ENCODE assay signal across 18 cellular contexts in genomic region chr2:173663835-173664515, GRCh38.
A peak's percentile ranks its signal among the peaks of the same experiment; 100 is the strongest.
DNase-seq lines count a peak whose midpoint lies in the region; ATAC-seq and TF ChIP-seq lines count a peak whose summit lies in the region.
"Had no signal": no experiment of that assay in that cellular context is flagged by ENCODE, and none has a peak within 500 bp of the region (broad histone marks: within the 10 kb centered on the region; RNA-seq: fewer than 3 reads in every experiment).

No MANE protein-coding gene starts in this region.

- H3K27me3 ChIP-seq in H9 (ENCODE audit: insufficient read depth, low read length), result no peaks in the 10 kb centered on the region

- H2AK5ac ChIP-seq in H9 (ENCODE audit: insufficient read length, low read length), result no peak overlapping the region

- CTCF ChIA-PET in HEK293T (lab: Yijun Ruan, JAX), result interaction anchor here (0.7 kb wide), 1 partner anchor 257 kb away, joined by 3 read pairs; no protein-coding TSS in a partner anchor

- POLR2A ChIA-PET in HEK293T (lab: Yijun Ruan, JAX), result no interaction called here

- no peak overlapping the region for H4K5ac ChIP-seq in H9 (ENCODE audit: insufficient read length, low read depth, low read length)

- H3K4ac ChIP-seq in H9 (ENCODE audit: low read depth, low read length), result no peak overlapping the region

- no peak for DNase-seq in H9
- no peak for DNase-seq in HEK293T (ENCODE audit: extremely low spot score)
- DNase-seq in left kidney (ENCODE audit: low read depth, low spot score), result peak; percentile 15
- DNase-seq in nephron progenitor cell, result no peak
- DNase-seq in OCI-M1 (lab: John Stamatoyannopoulos, UW), result no peak
- DNase-seq in activated CD4-positive, CD25-positive, alpha-beta regulatory T cell treated with anti-CD3 and anti-CD28 coated beads, Interleukin-2, amount 50 U/mL, for 72 hours, result no peak
- DNase-seq: C1 segment of cervical spinal cord; Calu3; CD4-positive, alpha-beta memory T cell; COR-L47; DMS153; DND-41; GDM1; GM23248; H7 had no signal

- no peaks in the 10 kb centered on the region for H4K20me1 ChIP-seq in H9 (ENCODE audit: control insufficient read depth, insufficient read depth, insufficient read length)

- H3K4me1 ChIP-seq in H9 (ENCODE audit: insufficient read depth, low read length), result no peaks in the 10 kb centered on the region

- H3K4me3 Mint-ChIP-seq in H9 (no peak overlapping the region), nephron progenitor cell (peak overlapping the region; percentile 8)
- H3K4me3 Mint-ChIP-seq: CD4-positive, alpha-beta memory T cell had no signal

- H4K8ac ChIP-seq in H9 (replicated peaks; ENCODE audit: insufficient read length, low read depth, low read length), result no peak overlapping the region

- H3K18ac ChIP-seq in H9 (ENCODE audit: insufficient read length, low read depth, low read length), result no peak overlapping the region

- H3K4me1 Mint-ChIP-seq in H9 (peaks cover 20 to 24% of the 10 kb centered on the region in 2 experiments), nephron progenitor cell (peaks cover 69% of the 10 kb centered on the region)
- H3K4me1 Mint-ChIP-seq: CD4-positive, alpha-beta memory T cell had no signal

- no peak overlapping the region for H3K4me2 ChIP-seq in H9 (ENCODE audit: insufficient read depth, insufficient read length, low read length)

- H2BK12ac ChIP-seq in H9 (ENCODE audit: insufficient read length, low read depth, low read length), result no peak overlapping the region

- no peaks in the 10 kb centered on the region for H3K9me3 Mint-ChIP-seq in H9
- no peaks in the 10 kb centered on the region for H3K9me3 Mint-ChIP-seq in nephron progenitor cell
- H3K9me3 Mint-ChIP-seq: CD4-positive, alpha-beta memory T cell had no signal

- H3K79me1 ChIP-seq in H9 (ENCODE audit: insufficient read depth, low read depth, low read length, poor library complexity, severe bottlenecking), result no peaks in the 10 kb centered on the region

- H2BK120ac ChIP-seq in H9 (ENCODE audit: low read depth, low read length, poor library complexity, severe bottlenecking), result peak overlapping the region; percentile 72

- no peaks in the 10 kb centered on the region for H3K27me3 Mint-ChIP-seq in H9 (ENCODE audit: low read depth)
- H3K27me3 Mint-ChIP-seq in nephron progenitor cell (ENCODE audit: low read depth, poor library complexity), result peaks cover 15% of the 10 kb centered on the region

- H3K36me3 Mint-ChIP-seq in H9 (ENCODE audit: insufficient read depth in 1 of 3, low read depth in 3 of 3), result no peaks in the 10 kb centered on the region
- no peaks in the 10 kb centered on the region for H3K36me3 Mint-ChIP-seq in nephron progenitor cell (ENCODE audit: low read depth)
- H3K36me3 Mint-ChIP-seq: CD4-positive, alpha-beta memory T cell had no signal

- no peaks in the 10 kb centered on the region for H3K79me2 ChIP-seq in H9 (ENCODE audit: insufficient read depth, low read length)

- no peak overlapping the region for H2AFZ ChIP-seq in H9 (ENCODE audit: low read length)
- H2AFZ ChIP-seq: GM23248 had no signal

- no peak overlapping the region for H2BK15ac ChIP-seq in H9 (ENCODE audit: low read depth, low read length)

- H3K23ac ChIP-seq in H9 (ENCODE audit: insufficient read length, low read depth, low read length), result no peak overlapping the region

- H3K9me3 ChIP-seq in H9 (ENCODE audit: control insufficient read depth, low read depth, low read length), result no peaks in the 10 kb centered on the region

- no peaks in the 10 kb centered on the region for H3K23me2 ChIP-seq in H9 (ENCODE audit: insufficient read length, low read depth, low read length, poor library complexity, severe bottlenecking)

- TF ChIP-seq CTCF in H9 (conservative IDR thresholded peaks at IDR 0.05), result no peak
- no peak for TF ChIP-seq CTCF in nephron progenitor cell (IDR thresholded peaks at IDR 0.05)

- WGBS in H9 (ENCODE audit: extremely low coverage, insufficient read length, low lambda C conversion rate), result no CpG with 5 or more reads among the region's 5 CpGs

- H3K27ac Mint-ChIP-seq in H9, result no peak overlapping the region
- peak overlapping the region; percentile 64 for H3K27ac Mint-ChIP-seq in nephron progenitor cell
- H3K27ac Mint-ChIP-seq: CD4-positive, alpha-beta memory T cell had no signal

- H2BK5ac ChIP-seq in H9 (ENCODE audit: insufficient read length, low read length), result no peak overlapping the region

- no peak overlapping the region for H3K56ac ChIP-seq in H9 (ENCODE audit: insufficient read length, low read depth, low read length)

- H3K27ac ChIP-seq in H9 (ENCODE audit: insufficient read length, low read depth, low read length), result no peak overlapping the region
- H3K27ac ChIP-seq: GM23248 had no signal

- no peak overlapping the region for H3T11ph ChIP-seq in H9 (ENCODE audit: low read length)

- no peak overlapping the region for H3K9ac ChIP-seq in H9 (ENCODE audit: extremely low read depth, insufficient read length, low read length)
- H3K9ac ChIP-seq: GM23248 had no signal

- no peak for ATAC-seq in HG03460 (IDR thresholded peaks at IDR 0.05; ENCODE audit: unreplicated experiment)
- ATAC-seq: GM12878, HCT116 had no signal

- H4K91ac ChIP-seq in H9 (ENCODE audit: insufficient read length, low read depth, low read length), result no peak overlapping the region

- H3K14ac ChIP-seq in H9 (ENCODE audit: insufficient read depth, low read length), result no peak overlapping the region

- H2BK20ac ChIP-seq in H9 (ENCODE audit: low read depth, low read length, poor library complexity, severe bottlenecking), result no peak overlapping the region

TF ChIP-seq in HEK293T, 16 proteins besides CTCF, POLR2A, EP300 and RAD21:
- TF ChIP-seq HDGF (IDR thresholded peaks at IDR 0.05; ENCODE audit: borderline replicate concordance) (no peak), PKNOX1 (IDR thresholded peaks at IDR 0.05) (peak; percentile 29; the same call in 1 of the 2 replicates)
